Comparison of ENCODE assay signal across 7 cellular contexts in genomic region chr9:10354591-10354990, GRCh38.
"Had no signal": no experiment of that assay in that cellular context is flagged by ENCODE, and none has a peak within 500 bp of the region (broad histone marks: within the 10 kb centered on the region; RNA-seq: fewer than 3 reads in every experiment).

No MANE protein-coding gene starts in this region.

- FAIRE-seq: HTR-8/SVneo, K562 had no signal

- H3K27ac ChIP-seq: HL-60, KMS-11 had no signal

- H3K4me2 ChIP-seq: KMS-11 had no signal

- ATAC-seq: K562 had no signal

- H3K9ac ChIP-seq: KMS-11 had no signal

- H3K4me3 ChIP-seq: K562 had no signal

- DNase-seq: IMR-90, KBM-7, KG1 had no signal
